Comparison of ENCODE assay signal across 28 cellular contexts in the genomic region with DNA sequence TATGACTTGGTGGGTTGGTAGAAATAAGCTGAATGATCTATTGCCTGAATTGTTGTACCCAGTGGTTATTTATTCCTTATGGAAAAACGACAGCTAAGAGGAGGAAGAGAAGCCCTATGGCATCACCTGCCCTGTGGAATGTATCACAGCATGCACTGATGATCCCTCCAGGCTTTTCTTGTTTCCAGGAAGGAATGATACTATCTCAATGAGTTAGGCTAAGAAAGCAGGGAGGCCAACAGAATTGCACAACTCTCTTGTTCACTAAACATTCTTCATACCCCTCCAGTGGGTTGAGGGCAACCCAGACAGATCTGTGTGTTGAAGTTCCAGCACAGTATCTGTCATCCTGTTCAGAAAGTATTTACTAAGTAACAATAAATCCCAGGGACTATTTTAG.
"Had no signal": no experiment of that assay in that cellular context is flagged by ENCODE, and none has a peak within 500 bp of the region (broad histone marks: within the 10 kb centered on the region; RNA-seq: fewer than 3 reads in every experiment).

No MANE protein-coding gene starts in this region.

- DNase-seq: colonic mucosa; cortex of kidney; dermis blood vessel endothelial cell; dorsolateral prefrontal cortex; effector CD4-positive, alpha-beta T cell; effector CD8-positive, alpha-beta T cell; effector memory CD4-positive, alpha-beta T cell; effector memory CD8-positive, alpha-beta T cell; endodermal cell; erythroblast; esophagus squamous epithelium; foreskin fibroblast; foreskin keratinocyte; foreskin melanocyte; gastrocnemius medialis; glutamatergic neuron; head of caudate nucleus; heart left ventricle; heart right ventricle had no signal

- H3K36me3 ChIP-seq: colonic mucosa, esophagus muscularis mucosa, esophagus squamous epithelium, gastrocnemius medialis, gastroesophageal sphincter, heart left ventricle, heart right ventricle had no signal

- FAIRE-seq: colon, endometrium, endothelial cell of umbilical vein, frontal cortex had no signal

- ATAC-seq: effector memory CD8-positive, alpha-beta T cell; esophagus mucosa; foreskin keratinocyte; gastrocnemius medialis; gastroesophageal sphincter; heart left ventricle; heart right ventricle had no signal

- H3K9me3 ChIP-seq: colonic mucosa, esophagus muscularis mucosa, gastrocnemius medialis, gastroesophageal sphincter, heart left ventricle, heart right ventricle had no signal

- H3K27ac ChIP-seq: colonic mucosa, coronary artery, dorsolateral prefrontal cortex, epithelial cell of prostate, esophagus muscularis mucosa, esophagus squamous epithelium, foreskin keratinocyte, gastrocnemius medialis, gastroesophageal sphincter, heart left ventricle, heart right ventricle had no signal

- H3K27me3 ChIP-seq: colonic mucosa, esophagus muscularis mucosa, esophagus squamous epithelium, foreskin keratinocyte, gastrocnemius medialis, gastroesophageal sphincter, heart left ventricle had no signal

- H3K4me3 ChIP-seq: colonic mucosa, coronary artery, dorsolateral prefrontal cortex, esophagus muscularis mucosa, esophagus squamous epithelium, gastrocnemius medialis, gastroesophageal sphincter, heart left ventricle, heart right ventricle had no signal

- H3K4me1 ChIP-seq: colonic mucosa, esophagus muscularis mucosa, esophagus squamous epithelium, foreskin keratinocyte, gastrocnemius medialis, gastroesophageal sphincter, heart left ventricle, heart right ventricle had no signal
